9 cellular contexts compared by ENCODE assay signal in the genomic region with DNA sequence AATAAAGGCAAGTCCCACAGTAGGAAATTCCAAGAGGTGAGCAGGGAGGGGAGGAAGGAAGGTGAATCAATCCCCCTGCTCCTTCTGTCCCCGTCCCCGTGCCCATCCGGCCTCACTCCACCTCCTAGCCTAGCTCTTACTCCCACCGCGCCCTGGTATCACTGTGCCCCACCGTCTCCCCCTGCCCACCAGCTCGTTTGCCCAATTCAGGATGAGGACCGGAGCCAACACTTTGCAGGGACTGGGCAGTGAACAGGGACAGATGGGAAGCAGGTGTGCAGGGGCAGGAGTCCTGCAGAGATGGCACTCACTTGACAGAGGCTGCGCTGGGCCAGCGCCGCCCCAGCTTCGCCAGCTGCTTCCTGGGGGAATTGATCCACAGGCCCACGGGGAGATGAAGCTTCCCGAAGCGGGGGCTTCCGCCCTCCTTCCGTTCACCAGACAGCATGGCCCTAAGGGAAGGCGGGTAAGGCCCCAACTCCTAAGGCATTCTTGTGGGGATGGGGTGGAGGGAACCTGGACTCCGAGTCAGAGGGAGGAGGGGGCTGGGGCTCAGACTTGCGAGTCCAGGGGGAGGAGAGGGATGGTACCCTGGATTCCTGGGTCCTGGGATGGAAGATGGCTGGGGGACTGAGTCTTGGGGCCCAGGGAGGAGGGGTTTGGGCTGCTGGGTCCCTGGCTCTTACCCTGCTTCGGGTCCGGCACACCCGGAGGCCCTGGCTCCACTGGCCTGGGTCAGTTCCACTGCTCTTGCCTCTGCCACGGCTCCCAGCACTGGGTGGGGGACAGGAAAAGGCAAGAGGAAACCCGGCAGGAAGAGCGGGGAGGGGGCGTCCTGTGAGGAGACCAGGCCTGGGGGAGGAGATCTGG. TPM values are rescaled to one million over a fixed set of nuclear protein-coding genes. Genes with fewer than 3 reads are reported as not detected.
DNase-seq lines count a peak whose midpoint lies in the region; ATAC-seq and TF ChIP-seq lines count a peak whose summit lies in the region.
"Had no signal": no experiment of that assay in that cellular context is flagged by ENCODE, and none has a peak within 500 bp of the region (broad histone marks: within the 10 kb centered on the region; RNA-seq: fewer than 3 reads in every experiment).

RASIP1 (minus strand) TSS at position 776 of the 870 bp plus-strand sequence; CDS start at position 448, 328 bp downstream.

- H3K27me3 ChIP-seq in right lobe of liver (no peaks in the 10 kb centered on the region), thoracic aorta (replicated peaks; ENCODE audit: insufficient read depth) (no peaks in the 10 kb centered on the region)

- H3K9me3 ChIP-seq in right lobe of liver (no peaks in the 10 kb centered on the region), thoracic aorta (no peaks in the 10 kb centered on the region)

- H3K27ac ChIP-seq in caudate nucleus (ENCODE audit: low read depth, low read length): peak within 1 kb of the TSS; percentile 73
- H3K27ac ChIP-seq in right lobe of liver: peak within 1 kb of the TSS; percentile 59 to 72 (median 67)
- H3K27ac ChIP-seq in thoracic aorta: no peak within 1 kb of the TSS

- TF ChIP-seq POLR2A in right lobe of liver (IDR thresholded peaks at IDR 0.05): peak; percentile 33

- TF ChIP-seq CTCF in right lobe of liver (IDR thresholded peaks at IDR 0.05) (no peak), thoracic aorta (IDR thresholded peaks at IDR 0.05) (no peak)

- intact Hi-C loops in right lobe of liver (cut with DNase I): loop anchor here in 1 of 2 donors (10.0 kb wide), 1 partner anchor 65 kb away; the partner anchor contains the start of gene NTN5

- DNase-seq in DMS79 treated with DMSO at 0.1 percent for 48 hours (lab: John Stamatoyannopoulos, UW) (peak; percentile 55), DMS79 (lab: John Stamatoyannopoulos, UW) (no peak), caudate nucleus (lab: John Stamatoyannopoulos, UW) (peak in 1 of 61 donors; percentile 41), right lobe of liver (peak in 1 of 3 donors; percentile 79), thoracic aorta (ENCODE audit: low spot score) (no peak), RPMI8226 (no peak)
- no peak for DNase-seq in central memory CD4-positive, alpha-beta T cell
- DNase-seq: activated T-cell treated with anti-CD3 and anti-CD28 coated beads for 4 hours had no signal

- H3K4me3 ChIP-seq in right lobe of liver: peak within 1 kb of the TSS; percentile 47 to 58 (median 54)
- H3K4me3 ChIP-seq in thoracic aorta: peak within 1 kb of the TSS; percentile 79

- peak; percentile 7 to 37 (median 18) for ATAC-seq in right lobe of liver
- no peak for ATAC-seq in thoracic aorta (ENCODE audit: insufficient number of reproducible peaks, low FRiP score, low read depth)
- ATAC-seq in HG02973 (IDR thresholded peaks at IDR 0.05; ENCODE audit: unreplicated experiment): no peak

- 69% methylated on average over 9 of the region's 27 CpGs for WGBS in right lobe of liver (ENCODE audit: insufficient coverage, low coverage, low lambda C conversion rate, missing lambda C conversion rate)

- no peaks in the 10 kb centered on the region for H3K36me3 ChIP-seq in right lobe of liver
- no peaks in the 10 kb centered on the region for H3K36me3 ChIP-seq in thoracic aorta

- peaks cover 0 to 5% (median 0%) of the 10 kb centered on the region in 4 donors for H3K4me1 ChIP-seq in right lobe of liver
- peaks cover 5 to 17% of the 10 kb centered on the region in 2 donors for H3K4me1 ChIP-seq in thoracic aorta (ENCODE audit: control insufficient read depth in 1 of 2, low read depth in 2 of 2)

RNA-seq across cellular contexts. Expression of gene RASIP1, which starts in this region (rescaled TPM):
- total RNA-seq in right lobe of liver: 1 to 10 TPM; 2.7 to 6.7 (median 4.9) TPM
- total RNA-seq in thoracic aorta: 10 to 100 TPM; 11.6 to 12.3 TPM

Comparison
In these comparisons a context has a peak if more than half of its experiments do, and no peak if none do; other contexts are left out.
1. H3K27ac ChIP-seq: peak in caudate nucleus (single experiment) and right lobe of liver (3 of 3); none in thoracic aorta (0 of 2).
2. ATAC-seq: peak in right lobe of liver (4 of 4); none in thoracic aorta (single experiment) and HG02973 (single experiment).